ENCODE assay signal across 8 cellular contexts in genomic region chr9:128550770-128551651, GRCh38. TPM values are rescaled to one million over a fixed set of nuclear protein-coding genes. Genes with fewer than 3 reads are reported as not detected.
DNase-seq lines count a peak whose midpoint lies in the region; ATAC-seq, FAIRE-seq and TF ChIP-seq lines count a peak whose summit lies in the region.

No MANE protein-coding gene starts in this region.

- no peak for FAIRE-seq in A549 (lab: Jason Lieb, UNC)

- H3K27me3 ChIP-seq in right atrium auricular region, result no peaks in the 10 kb centered on the region

- peak overlapping the region; percentile 79 to 95 for H3K27ac ChIP-seq in A549
- peak overlapping the region; percentile 99 for H3K27ac ChIP-seq in right atrium auricular region

- no peak for TF ChIP-seq POLR2A in A549 (IDR thresholded peaks at IDR 0.05; ENCODE audit: low read length)

- H3K4me1 Mint-ChIP-seq in HFFc6 (ENCODE audit: low read depth), result peaks cover 30% of the 10 kb centered on the region
- peaks cover 21% of the 10 kb centered on the region for H3K4me1 Mint-ChIP-seq in activated naive CD8-positive, alpha-beta T cell treated with anti-CD3 and anti-CD28 coated beads for 36 hours

- peaks cover 2% of the 10 kb centered on the region; the same call in 1 of the 2 replicates for H3K27me3 Mint-ChIP-seq in HFFc6 (ENCODE audit: insufficient read depth)
- no peaks in the 10 kb centered on the region for H3K27me3 Mint-ChIP-seq in activated naive CD8-positive, alpha-beta T cell treated with anti-CD3 and anti-CD28 coated beads for 36 hours

- TF ChIP-seq RAD21 in A549 (conservative IDR thresholded peaks at IDR 0.05 in 1 of 2, IDR thresholded peaks at IDR 0.05 in 1 of 2), result no peak

- no peak for TF ChIP-seq EP300 in A549 (IDR thresholded peaks at IDR 0.05)

- peak overlapping the region; percentile 96 for H3K4me3 Mint-ChIP-seq in HFFc6
- H3K4me3 Mint-ChIP-seq in activated naive CD8-positive, alpha-beta T cell treated with anti-CD3 and anti-CD28 coated beads for 36 hours, result peak overlapping the region; percentile 93

- H3K9me3 ChIP-seq in A549, result no peaks in the 10 kb centered on the region
- H3K9me3 ChIP-seq in right atrium auricular region, result no peaks in the 10 kb centered on the region

- H3K9me3 Mint-ChIP-seq in HFFc6, result no peaks in the 10 kb centered on the region
- H3K9me3 Mint-ChIP-seq in activated naive CD8-positive, alpha-beta T cell treated with anti-CD3 and anti-CD28 coated beads for 36 hours, result no peaks in the 10 kb centered on the region

- POLR2A ChIA-PET in A549 (lab: Yijun Ruan, JAX), result interaction anchor here (0.5 to 1.9 kb wide), 8 partner anchors 8 to 71 kb away, joined by 3 to 8 read pairs (median 4); partner anchors contain the start of gene GLE1

- ATAC-seq in A549, result no peak
- ATAC-seq in GM19397 (IDR thresholded peaks at IDR 0.05; ENCODE audit: unreplicated experiment), result no peak
- ATAC-seq in GM21423 (IDR thresholded peaks at IDR 0.05; ENCODE audit: unreplicated experiment), result no peak

- no peak for DNase-seq in A549 (ENCODE audit: low read depth in 1 of 2, low spot score in 1 of 2)
- DNase-seq in HFFc6, result peak; percentile 23
- no peak for DNase-seq in activated naive CD8-positive, alpha-beta T cell treated with anti-CD3 and anti-CD28 coated beads for 36 hours
- DNase-seq in right atrium auricular region (ENCODE audit: low spot score), result peak; percentile 64
- peak; percentile 60 for DNase-seq in pons (ENCODE audit: low spot score)
- DNase-seq in NCI-H2081 (lab: John Stamatoyannopoulos, UW), result no peak

- H3K27ac Mint-ChIP-seq in HFFc6, result peak overlapping the region; percentile 98
- H3K27ac Mint-ChIP-seq in activated naive CD8-positive, alpha-beta T cell treated with anti-CD3 and anti-CD28 coated beads for 36 hours, result peak overlapping the region; percentile 92

- no peaks in the 10 kb centered on the region for H3K36me3 Mint-ChIP-seq in HFFc6 (ENCODE audit: low read depth)
- no peaks in the 10 kb centered on the region for H3K36me3 Mint-ChIP-seq in activated naive CD8-positive, alpha-beta T cell treated with anti-CD3 and anti-CD28 coated beads for 36 hours

- WGBS in A549 (ENCODE audit: missing lambda C conversion rate), result 86% methylated on average over 11 of the region's 11 CpGs

- CTCF ChIA-PET in A549 (lab: Yijun Ruan, JAX), result interaction anchor here (1.0 to 2.1 kb wide), 7 partner anchors 10 to 152 kb away, joined by 3 to 8 read pairs (median 3); partner anchors contain the start of gene GLE1

- H3K36me3 ChIP-seq in right atrium auricular region, result no peaks in the 10 kb centered on the region

- TF ChIP-seq CTCF in A549 (IDR thresholded peaks at IDR 0.05), result no peak
- TF ChIP-seq CTCF in HFFc6 (IDR thresholded peaks at IDR 0.05), result no peak
- no peak for TF ChIP-seq CTCF in right atrium auricular region (IDR thresholded peaks at IDR 0.05)

- H3K4me3 ChIP-seq in A549 (peak overlapping the region; percentile 75), right atrium auricular region (peak overlapping the region in 1 of 2 donors; percentile 99)

- peaks cover 36% of the 10 kb centered on the region for H3K4me1 ChIP-seq in A549
- H3K4me1 ChIP-seq in right atrium auricular region, result peaks cover 0 to 58% of the 10 kb centered on the region in 2 donors

- peak overlapping the region; percentile 91 for H3K4me2 ChIP-seq in A549

TF ChIP-seq in A549, 52 proteins besides CTCF, POLR2A, EP300 and RAD21:
- TF ChIP-seq PHF8 (IDR thresholded peaks at IDR 0.05; ENCODE audit: borderline replicate concordance, low read depth) (no peak), HOXB13 (CRISPR knock-in tag; IDR thresholded peaks at IDR 0.05; ENCODE audit: low read depth) (no peak), KDM5A (IDR thresholded peaks at IDR 0.05) (no peak), HEYL (CRISPR knock-in tag; IDR thresholded peaks at IDR 0.05) (no peak), ZNF302 (CRISPR knock-in tag; IDR thresholded peaks at IDR 0.05) (no peak), HOXA7 (CRISPR knock-in tag; IDR thresholded peaks at IDR 0.05) (no peak), CHD4 (IDR thresholded peaks at IDR 0.05; ENCODE audit: borderline replicate concordance) (no peak), JUNB (IDR thresholded peaks at IDR 0.05) (no peak), HMGXB4 (CRISPR knock-in tag; IDR thresholded peaks at IDR 0.05; ENCODE audit: borderline replicate concordance) (no peak), RFX5 (IDR thresholded peaks at IDR 0.05) (no peak), BCL3 (IDR thresholded peaks at IDR 0.05) (no peak), FOSB (CRISPR knock-in tag; IDR thresholded peaks at IDR 0.05) (no peak), ZFP36 (IDR thresholded peaks at IDR 0.05; ENCODE audit: borderline replicate concordance, partially characterized antibody) (no peak), RNF2 (IDR thresholded peaks at IDR 0.05; ENCODE audit: borderline replicate concordance, low read depth) (no peak), ZC3H11A (IDR thresholded peaks at IDR 0.05) (no peak), HDAC2 (IDR thresholded peaks at IDR 0.05) (no peak)

RNA-seq across cellular contexts. Expression of gene SPTAN1, which starts 1.4 kb away (rescaled TPM):
- polyA plus RNA-seq in A549 (2011; rRNA removed) (122 and 144 TPM in 2 replicates), A549 (2017; fragmentation: RNase III; extraction: RNeasy Plus Mini Kit Qiagen cat#74134 plus additional on column Dnase treatment) (104 to 128 TPM (median 107 TPM) in 3 replicates)
- polyA plus RNA-seq in A549 (2012; cell fraction: cytosol; rRNA removed), result 69.1 and 77.6 TPM in 2 replicates
- polyA plus RNA-seq in A549 (2012; cell fraction: nucleus; rRNA removed), result 1,381 and 1,390 TPM in 2 replicates
- polyA minus RNA-seq in A549 (2011; rRNA and poly(A)+ RNA removed), result 412 and 415 TPM in 2 replicates
- 100 to 1,000 TPM; 316 to 368 (median 327) TPM for total RNA-seq in HFFc6 (2021; fragmentation: NEBNext Ultra II Directional; extraction: Animal tissue kit (Norgen Biotek cat#: 25700))
- 100 to 1,000 TPM; 142 to 143 TPM for total RNA-seq in activated naive CD8-positive, alpha-beta T cell treated with anti-CD3 and anti-CD28 coated beads for 36 hours
- total RNA-seq in right atrium auricular region, result 100 to 1,000 TPM; 233 to 270 TPM

RNA-seq across cellular contexts. Expression of gene GLE1, which starts 46.5 kb away (rescaled TPM):
- 41.2 and 49.2 TPM in 2 replicates for polyA plus RNA-seq in A549 (2011; rRNA removed)
- 17.0 and 19.6 TPM in 2 replicates for polyA plus RNA-seq in A549 (2012; cell fraction: cytosol; rRNA removed)
- 16.7 and 20.8 TPM in 2 replicates for polyA plus RNA-seq in A549 (2012; cell fraction: nucleus; rRNA removed)
- 30.2 to 31.5 TPM (median 30.3 TPM) in 3 replicates for polyA plus RNA-seq in A549 (2017; fragmentation: RNase III; extraction: RNeasy Plus Mini Kit Qiagen cat#74134 plus additional on column Dnase treatment)
- 43.4 and 47.1 TPM in 2 replicates for polyA minus RNA-seq in A549 (2011; rRNA and poly(A)+ RNA removed)
- total RNA-seq in HFFc6 (2021; fragmentation: NEBNext Ultra II Directional; extraction: Animal tissue kit (Norgen Biotek cat#: 25700)), result 10 to 100 TPM; 22.2 to 26.7 (median 24.7) TPM
- total RNA-seq in activated naive CD8-positive, alpha-beta T cell treated with anti-CD3 and anti-CD28 coated beads for 36 hours, result 10 to 100 TPM; 45.1 to 45.8 TPM
- total RNA-seq in right atrium auricular region, result 10 to 100 TPM; 14.4 to 18.1 TPM

Comparison
In these comparisons a context has a peak if more than half of its experiments do, and no peak if none do; other contexts are left out.
1. DNase-seq: peak in HFFc6 (single experiment), right atrium auricular region (single experiment) and pons (single experiment); none in A549 (0 of 2), activated naive CD8-positive, alpha-beta T cell treated with anti-CD3 and anti-CD28 coated beads for 36 hours (single experiment) and NCI-H2081 (0 of 2).